8 cellular contexts compared by ENCODE assay signal in the genomic region with DNA sequence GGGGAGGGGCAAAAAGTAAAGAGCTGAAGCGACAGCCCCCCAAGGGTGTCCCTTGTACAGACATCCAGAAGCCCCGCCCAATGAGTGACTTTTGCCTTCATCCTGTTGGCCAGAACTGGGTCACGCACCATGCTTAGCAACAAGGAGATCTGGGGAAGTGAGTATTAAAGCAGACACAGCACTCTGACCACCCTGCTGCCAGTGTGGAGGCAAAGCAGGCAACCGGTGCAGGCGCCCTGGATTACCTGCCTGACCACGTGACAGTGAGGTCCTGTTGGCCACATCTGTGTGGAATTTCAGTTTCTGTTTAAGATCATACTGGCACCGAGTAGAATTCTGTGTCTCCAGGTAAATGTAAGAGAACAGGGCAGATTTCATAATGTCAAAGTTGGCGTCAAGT. TPM values are rescaled to one million over a fixed set of nuclear protein-coding genes. Genes with fewer than 3 reads are reported as not detected.
DNase-seq lines count a peak whose midpoint lies in the region; ATAC-seq and TF ChIP-seq lines count a peak whose summit lies in the region.

No MANE protein-coding gene starts in this region.

- peaks cover 16% of the 10 kb centered on the region for H3K4me1 Mint-ChIP-seq in memory B cell

- TF ChIP-seq CTCF in VCaP (conservative IDR thresholded peaks at IDR 0.05): no peak

- H3K79me2 ChIP-seq in GM23248 (ENCODE audit: insufficient read depth): no peaks in the 10 kb centered on the region

- ATAC-seq in GM19397 (IDR thresholded peaks at IDR 0.05; ENCODE audit: unreplicated experiment): peak; percentile 87
- peak; percentile 98 for ATAC-seq in HG03196 (IDR thresholded peaks at IDR 0.05; ENCODE audit: unreplicated experiment)
- ATAC-seq in memory B cell (ENCODE audit: low read depth): peak; percentile 99

- H2AFZ ChIP-seq in GM23248: no peak overlapping the region

- no peak overlapping the region for H3K9ac ChIP-seq in GM23248

- peak overlapping the region; percentile 64 for H3K27ac Mint-ChIP-seq in memory B cell

- peak overlapping the region; percentile 68 for H3K27ac ChIP-seq in VCaP
- no peak overlapping the region for H3K27ac ChIP-seq in GM23248

- H4K20me1 ChIP-seq in GM23248 (ENCODE audit: insufficient read depth): no peaks in the 10 kb centered on the region

- no peaks in the 10 kb centered on the region for H3K4me1 ChIP-seq in GM23248 (ENCODE audit: insufficient read depth)

- peak overlapping the region; percentile 70 for H3K4me3 Mint-ChIP-seq in memory B cell

- H3K27me3 ChIP-seq in GM23248 (replicated peaks; ENCODE audit: insufficient read depth): no peaks in the 10 kb centered on the region

- no peaks in the 10 kb centered on the region for H3K27me3 Mint-ChIP-seq in memory B cell

- H3K4me3 ChIP-seq in GM23248: no peak overlapping the region

- H3K9me3 ChIP-seq in GM23248 (ENCODE audit: low read depth): no peaks in the 10 kb centered on the region

- no peaks in the 10 kb centered on the region for H3K36me3 Mint-ChIP-seq in memory B cell

- no peaks in the 10 kb centered on the region for H3K9me2 ChIP-seq in GM23248 (ENCODE audit: insufficient read depth)

- in situ Hi-C loops in GM23248 (cut with MboI): no loop called here

- whole genome bisulfite sequencing in GM23248 (ENCODE audit: low coverage in 1 of 2, low lambda C conversion rate in 2 of 2, missing lambda C conversion rate in 2 of 2), 2 experiments: 41 to 50% methylated on average over 8 of the region's 8 CpGs

- no peaks in the 10 kb centered on the region for H3F3A ChIP-seq in GM23248 (ENCODE audit: insufficient read depth)

- H3K4me2 ChIP-seq in GM23248 (ENCODE audit: unreplicated experiment): no peak overlapping the region

- DNase-seq in DMS153 treated with DMSO at 0.1 percent for 48 hours (lab: John Stamatoyannopoulos, UW; ENCODE audit: unreplicated experiment) (peak; percentile 27), memory B cell (ENCODE audit: low spot score in 2 of 2) (peak; percentile 45 to 66), activated gamma-delta T cell treated with Interleukin-2 at 50 U/mL for 16 hours (no peak), GM23248 (no peak), OCI-M2 (lab: John Stamatoyannopoulos, UW; ENCODE audit: unreplicated experiment) (no peak)

- H3K36me3 ChIP-seq in GM23248 (ENCODE audit: low read depth): no peaks in the 10 kb centered on the region

- H3K9me3 Mint-ChIP-seq in memory B cell: no peaks in the 10 kb centered on the region

RNA-seq across cellular contexts. Expression of a gene that starts 21.6 kb away (rescaled TPM):
- 33.0 and 33.1 TPM in 2 replicates for total RNA-seq in GM23248 (2014; rRNA removed; shearing (Covaris generic))
- 23.9 and 24.3 TPM in 2 replicates for polyA plus RNA-seq in GM23248 (2016; fragmentation: Nextera tagmentation; extraction: Ambion mirVana)

Comparison
In these comparisons a context has a peak if more than half of its experiments do, and no peak if none do; other contexts are left out.
1. DNase-seq: peak in DMS153 treated with DMSO at 0.1 percent for 48 hours (single experiment) and memory B cell (2 of 2); none in activated gamma-delta T cell treated with Interleukin-2 at 50 U/mL for 16 hours (single experiment), GM23248 (single experiment) and OCI-M2 (single experiment).
2. Peak in every context shown above with its lines, with median percentiles within 50 percentile points of each other: ATAC-seq.